8 cellular contexts compared by ENCODE assay signal in the genomic region with DNA sequence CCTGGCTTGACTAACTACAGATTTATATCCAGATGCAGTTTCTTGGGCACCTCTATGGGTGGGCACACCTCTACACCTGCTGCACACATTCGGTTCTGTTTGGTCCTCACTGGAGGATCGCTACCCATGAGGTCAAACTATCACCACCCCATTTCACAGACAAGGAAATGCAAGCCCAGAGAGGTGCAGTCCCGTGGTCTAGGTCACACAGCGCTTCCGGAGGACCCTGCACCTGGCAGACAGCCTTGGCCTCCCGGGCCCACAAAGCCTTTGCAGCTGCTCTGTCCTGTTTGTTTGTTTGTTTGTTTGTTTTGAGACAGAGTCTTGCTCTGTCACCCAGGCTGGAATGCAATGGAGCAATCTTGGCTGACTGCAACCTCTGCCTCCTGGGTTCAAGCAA. TPM values are rescaled to one million over a fixed set of nuclear protein-coding genes. Genes with fewer than 3 reads are reported as not detected.
"Had no signal": no experiment of that assay in that cellular context is flagged by ENCODE, and none has a peak within 500 bp of the region (broad histone marks: within the 10 kb centered on the region; RNA-seq: fewer than 3 reads in every experiment).

No MANE protein-coding gene starts in this region.

- ATAC-seq: K562 had no signal

- DNase-seq: IMR-90, KBM-7, KG1 had no signal

- H3K4me3 ChIP-seq: K562 had no signal

- H3K27ac ChIP-seq: HL-60 had no signal

- FAIRE-seq: K562 had no signal

RNA-seq across cellular contexts. Expression of a gene that starts 39.3 kb away (rescaled TPM):
- total RNA-seq: HT-29, HT1080, IMR-90, K562 had no signal
- polyA plus RNA-seq: IgD-negative memory B cell had no signal
